17 cellular contexts compared by ENCODE assay signal in the genomic region with DNA sequence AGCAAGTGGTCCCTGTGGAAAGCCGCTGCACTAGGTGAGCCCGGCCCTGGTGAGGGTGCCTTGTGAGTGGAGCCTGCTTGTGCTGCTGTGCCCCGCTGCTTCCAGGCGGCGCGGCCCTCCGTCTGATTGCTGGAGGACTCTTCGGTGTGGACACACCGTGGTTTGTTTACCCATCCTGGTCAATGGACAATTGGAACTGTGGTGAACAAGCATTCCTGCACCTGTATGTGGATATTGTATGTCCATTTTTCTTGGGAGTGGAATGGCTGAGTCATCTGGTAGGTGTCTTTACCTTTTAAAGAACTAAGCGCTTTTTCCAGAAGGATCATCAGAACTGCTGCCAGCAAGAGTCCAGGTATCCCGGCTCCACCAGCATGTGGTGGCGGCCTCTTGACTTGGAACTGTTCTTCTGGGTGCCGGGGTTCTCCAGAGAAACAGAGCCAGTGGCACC. TPM values are rescaled to one million over a fixed set of nuclear protein-coding genes. Genes with fewer than 3 reads are reported as not detected.
DNase-seq lines count a peak whose midpoint lies in the region; ATAC-seq, FAIRE-seq and TF ChIP-seq lines count a peak whose summit lies in the region.
"Had no signal": no experiment of that assay in that cellular context is flagged by ENCODE, and none has a peak within 500 bp of the region (broad histone marks: within the 10 kb centered on the region; RNA-seq: fewer than 3 reads in every experiment).

No MANE protein-coding gene starts in this region.

- H3K79me1 ChIP-seq in H9 (ENCODE audit: insufficient read depth, low read depth, low read length, poor library complexity, severe bottlenecking) = peaks cover 7% of the 10 kb centered on the region

- H2BK15ac ChIP-seq in H9 (ENCODE audit: low read depth, low read length) = no peak overlapping the region

- H3K27ac Mint-ChIP-seq in CD4-positive, alpha-beta memory T cell = peak overlapping the region in 6 of 7 donors; percentile 72 to 96 (median 92)
- H3K27ac Mint-ChIP-seq in H9 = peak overlapping the region in 2 of 3 experiments; percentile 52 to 77; a peak in 2 of 7 replicates
- H3K27ac Mint-ChIP-seq in activated CD8-positive, alpha-beta T cell treated with anti-CD3 and anti-CD28 coated beads for 36 hours = peak overlapping the region; percentile 80

- no peak overlapping the region for H3K56ac ChIP-seq in H9 (ENCODE audit: insufficient read length, low read depth, low read length)

- H4K8ac ChIP-seq in H9 (replicated peaks; ENCODE audit: insufficient read length, low read depth, low read length) = no peak overlapping the region

- DNase-seq in CD4-positive, alpha-beta memory T cell = no peak
- DNase-seq in H9 (no peak), kidney (peak; percentile 53), aorta (no peak), KG1 (lab: John Stamatoyannopoulos, UW) (no peak)
- no peak for DNase-seq in activated CD8-positive, alpha-beta T cell treated with anti-CD3 and anti-CD28 coated beads for 36 hours
- DNase-seq: amygdala, hypothalamus, left ventricle myocardium superior, NCI-H1092, NCI-H345, tibial artery had no signal

- H3K9ac ChIP-seq in H9 (ENCODE audit: extremely low read depth, insufficient read length, low read length) (no peak overlapping the region), kidney (ENCODE audit: low read length in 2 of 2) (no peak overlapping the region)

- peak overlapping the region in 2 of 8 donors; percentile 25 to 43 for H3K4me3 Mint-ChIP-seq in CD4-positive, alpha-beta memory T cell
- no peak overlapping the region for H3K4me3 Mint-ChIP-seq in H9
- no peak overlapping the region for H3K4me3 Mint-ChIP-seq in activated CD8-positive, alpha-beta T cell treated with anti-CD3 and anti-CD28 coated beads for 36 hours

- H2BK120ac ChIP-seq in H9 (ENCODE audit: low read depth, low read length, poor library complexity, severe bottlenecking) = no peak overlapping the region

- no peak overlapping the region for H4K5ac ChIP-seq in H9 (ENCODE audit: insufficient read length, low read depth, low read length)

- no peaks in the 10 kb centered on the region for H3K27me3 Mint-ChIP-seq in CD4-positive, alpha-beta memory T cell
- no peaks in the 10 kb centered on the region for H3K27me3 Mint-ChIP-seq in H9 (ENCODE audit: low read depth)
- H3K27me3 Mint-ChIP-seq in activated CD8-positive, alpha-beta T cell treated with anti-CD3 and anti-CD28 coated beads for 36 hours = no peaks in the 10 kb centered on the region
- H3K27me3 Mint-ChIP-seq: natural killer cell treated with Interleukin-12 subunit alpha and Interleukin-12 subunit beta and Interleukin-15 and Interleukin-18, amount 100 ng/mL, for 72 hours had no signal

- no peak for FAIRE-seq in kidney (lab: Jason Lieb, UNC)

- peaks cover 23% of the 10 kb centered on the region for H3K79me2 ChIP-seq in H9 (ENCODE audit: insufficient read depth, low read length)

- H3K4me1 Mint-ChIP-seq in CD4-positive, alpha-beta memory T cell = peaks cover 46 to 74% (median 55%) of the 10 kb centered on the region in 4 donors
- H3K4me1 Mint-ChIP-seq in H9 = peaks cover 16 to 18% of the 10 kb centered on the region in 2 experiments
- peaks cover 69% of the 10 kb centered on the region for H3K4me1 Mint-ChIP-seq in activated CD8-positive, alpha-beta T cell treated with anti-CD3 and anti-CD28 coated beads for 36 hours (ENCODE audit: low read depth)

- H3K14ac ChIP-seq in H9 (ENCODE audit: insufficient read depth, low read length) = no peak overlapping the region

- peaks cover 45% of the 10 kb centered on the region for H3K4me1 ChIP-seq in CD4-positive, alpha-beta memory T cell (ENCODE audit: insufficient read depth, low read length)
- H3K4me1 ChIP-seq in H9 (ENCODE audit: insufficient read depth, low read length) = peaks cover 3% of the 10 kb centered on the region; the same call in 1 of the 2 replicates
- H3K4me1 ChIP-seq in kidney (ENCODE audit: control insufficient read depth in 1 of 2, insufficient read depth in 1 of 2, low read depth in 1 of 2, low read length in 2 of 2) = peaks cover 17 to 19% of the 10 kb centered on the region in 2 donors
- no peaks in the 10 kb centered on the region for H3K4me1 ChIP-seq in aorta (ENCODE audit: control insufficient read depth in 1 of 2, insufficient read depth in 2 of 2, low read length in 2 of 2)

- H2BK5ac ChIP-seq in H9 (ENCODE audit: insufficient read length, low read length) = no peak overlapping the region

- POLR2A ChIA-PET in CD4-positive, alpha-beta memory T cell (lab: Charles Lee; ENCODE audit: partially characterized antibody) = interaction anchor here (2.3 kb wide), 1 partner anchor 41 kb away, joined by 12 read pairs; a partner anchor contains a TSS
- POLR2A ChIA-PET in activated CD8-positive, alpha-beta T cell treated with anti-CD3 and anti-CD28 coated beads for 36 hours (lab: Charles Lee) = no interaction called here

- no peak overlapping the region for H2BK20ac ChIP-seq in H9 (ENCODE audit: low read depth, low read length, poor library complexity, severe bottlenecking)

- WGBS in H9 (ENCODE audit: extremely low coverage, insufficient read length, low lambda C conversion rate) = no CpG with 5 or more reads among the region's 13 CpGs
- WGBS in aorta, 2 donors = 96% methylated on average over 13 of the region's 13 CpGs

- H3K36me3 Mint-ChIP-seq in CD4-positive, alpha-beta memory T cell = peaks cover 7 to 35% of the 10 kb centered on the region in 2 donors
- peaks cover 2 to 20% (median 12%) of the 10 kb centered on the region in 3 experiments; a peak in 6 of 7 replicates for H3K36me3 Mint-ChIP-seq in H9 (ENCODE audit: insufficient read depth in 1 of 3, low read depth in 3 of 3)
- H3K36me3 Mint-ChIP-seq in activated CD8-positive, alpha-beta T cell treated with anti-CD3 and anti-CD28 coated beads for 36 hours (ENCODE audit: low read depth) = peaks cover 24% of the 10 kb centered on the region

- H2BK12ac ChIP-seq in H9 (ENCODE audit: insufficient read length, low read depth, low read length) = no peak overlapping the region

- no peak overlapping the region for H2AFZ ChIP-seq in H9 (ENCODE audit: low read length)

- no peak overlapping the region for H3K27ac ChIP-seq in CD4-positive, alpha-beta memory T cell (ENCODE audit: low read depth, low read length)
- H3K27ac ChIP-seq in H9 (ENCODE audit: insufficient read length, low read depth, low read length) = no peak overlapping the region
- no peak overlapping the region for H3K27ac ChIP-seq in kidney (ENCODE audit: low read depth in 2 of 2, low read length in 2 of 2)
- no peak overlapping the region for H3K27ac ChIP-seq in aorta (ENCODE audit: low read depth in 1 of 2, low read length in 2 of 2)
- H3K27ac ChIP-seq: C4-2B, coronary artery, tibial artery had no signal

- H4K91ac ChIP-seq in H9 (ENCODE audit: insufficient read length, low read depth, low read length) = no peak overlapping the region

- H3K18ac ChIP-seq in H9 (ENCODE audit: insufficient read length, low read depth, low read length) = no peak overlapping the region

- CTCF ChIA-PET in CD4-positive, alpha-beta memory T cell (lab: Charles Lee; ENCODE audit: partially characterized antibody) = interaction anchor here (1.7 kb wide), 1 partner anchor 13 kb away, joined by 5 read pairs; no protein-coding TSS in a partner anchor
- CTCF ChIA-PET in activated CD8-positive, alpha-beta T cell treated with anti-CD3 and anti-CD28 coated beads for 36 hours (lab: Charles Lee) = no interaction called here

- H3T11ph ChIP-seq in H9 (ENCODE audit: low read length) = no peak overlapping the region

- peaks cover 5% of the 10 kb centered on the region for H3K23me2 ChIP-seq in H9 (ENCODE audit: insufficient read length, low read depth, low read length, poor library complexity, severe bottlenecking)

- no peak overlapping the region for H3K4ac ChIP-seq in H9 (ENCODE audit: low read depth, low read length)

- no peak overlapping the region for H3K23ac ChIP-seq in H9 (ENCODE audit: insufficient read length, low read depth, low read length)

- H3K9me3 ChIP-seq in CD4-positive, alpha-beta memory T cell (ENCODE audit: control insufficient read depth in 1 of 2, low read length in 2 of 2) = no peaks in the 10 kb centered on the region
- H3K9me3 ChIP-seq in H9 (ENCODE audit: control insufficient read depth, low read depth, low read length) (no peaks in the 10 kb centered on the region), kidney (ENCODE audit: control insufficient read depth in 1 of 2, low read length in 2 of 2) (no peaks in the 10 kb centered on the region), aorta (ENCODE audit: control insufficient read depth, low read length) (no peaks in the 10 kb centered on the region)
- H3K9me3 ChIP-seq: tibial artery had no signal

- H3K4me2 ChIP-seq in H9 (ENCODE audit: insufficient read depth, insufficient read length, low read length) = no peak overlapping the region

- H3K36me3 ChIP-seq in CD4-positive, alpha-beta memory T cell (ENCODE audit: insufficient read depth, low read length) = peaks cover 11% of the 10 kb centered on the region
- H3K36me3 ChIP-seq in kidney (ENCODE audit: control insufficient read depth in 1 of 2, insufficient read depth in 2 of 2, low read length in 2 of 2) (peaks cover 7 to 10% of the 10 kb centered on the region in 2 donors), aorta (ENCODE audit: control insufficient read depth in 1 of 2, insufficient read depth in 2 of 2, low read length in 1 of 2) (no peaks in the 10 kb centered on the region)

- H3K27me3 ChIP-seq in CD4-positive, alpha-beta memory T cell (ENCODE audit: insufficient read depth, low read length) = no peaks in the 10 kb centered on the region
- H3K27me3 ChIP-seq in H9 (ENCODE audit: insufficient read depth, low read length) (no peaks in the 10 kb centered on the region), aorta (ENCODE audit: control insufficient read depth in 1 of 2, insufficient read depth in 2 of 2, low read length in 1 of 2) (no peaks in the 10 kb centered on the region)
- H3K27me3 ChIP-seq: tibial artery had no signal

- H4K20me1 ChIP-seq in H9 (ENCODE audit: control insufficient read depth, insufficient read depth, insufficient read length) = no peaks in the 10 kb centered on the region

- no peak overlapping the region for H3K4me3 ChIP-seq in CD4-positive, alpha-beta memory T cell (ENCODE audit: low read length in 2 of 2)
- H3K4me3 ChIP-seq in kidney (ENCODE audit: low read length in 2 of 2) (no peak overlapping the region), aorta (ENCODE audit: low read length in 2 of 2) (no peak overlapping the region)
- H3K4me3 ChIP-seq: coronary artery, tibial artery had no signal

- ATAC-seq in activated CD8-positive, alpha-beta T cell treated with anti-CD3 and anti-CD28 coated beads for 36 hours = no peak
- ATAC-seq in HG02763 (IDR thresholded peaks at IDR 0.05; ENCODE audit: unreplicated experiment) (no peak), aorta (ENCODE audit: low FRiP score) (no peak), HG03045 (IDR thresholded peaks at IDR 0.05; ENCODE audit: unreplicated experiment) (no peak)
- ATAC-seq: left ventricle myocardium superior; natural killer cell treated with Interleukin-12 subunit alpha and Interleukin-12 subunit beta and Interleukin-15 and Interleukin-18, amount 100 ng/mL, for 72 hours had no signal

- intact Hi-C loops in CD4-positive, alpha-beta memory T cell (cut with micrococcal nuclease) = no loop called here
- intact Hi-C loops in activated CD8-positive, alpha-beta T cell treated with anti-CD3 and anti-CD28 coated beads for 36 hours (cut with micrococcal nuclease) = no loop called here
- intact Hi-C loops in kidney (cut with DNase I) = no loop called here
- intact Hi-C loops in aorta (cut with DNase I) = loop anchor here in 1 of 2 donors (5.0 kb wide), 1 partner anchor 42 kb away; a partner anchor contains a TSS

- no peak for TF ChIP-seq CTCF in H9 (conservative IDR thresholded peaks at IDR 0.05)
- TF ChIP-seq CTCF in activated CD8-positive, alpha-beta T cell treated with anti-CD3 and anti-CD28 coated beads for 36 hours (IDR thresholded peaks at IDR 0.05) = no peak
- TF ChIP-seq CTCF in kidney (IDR thresholded peaks at IDR 0.05; ENCODE audit: borderline replicate concordance, extremely low read depth, insufficient read depth) = no peak

- peaks cover 0 to 2% (median 0%) of the 10 kb centered on the region in 8 donors for H3K9me3 Mint-ChIP-seq in CD4-positive, alpha-beta memory T cell
- no peaks in the 10 kb centered on the region for H3K9me3 Mint-ChIP-seq in H9
- no peaks in the 10 kb centered on the region for H3K9me3 Mint-ChIP-seq in activated CD8-positive, alpha-beta T cell treated with anti-CD3 and anti-CD28 coated beads for 36 hours
- H3K9me3 Mint-ChIP-seq: natural killer cell treated with Interleukin-12 subunit alpha and Interleukin-12 subunit beta and Interleukin-15 and Interleukin-18, amount 100 ng/mL, for 72 hours had no signal

- no peak overlapping the region for H2AK5ac ChIP-seq in H9 (ENCODE audit: insufficient read length, low read length)

RNA-seq across cellular contexts. Expression of a gene that starts 15.6 kb away (rescaled TPM):
- total RNA-seq in CD4-positive, alpha-beta memory T cell = 100 to 1,000 TPM; 101 to 106 TPM
- 10 to 100 TPM; 54.1 to 70.9 TPM for polyA plus RNA-seq in CD4-positive, alpha-beta memory T cell
- total RNA-seq in H9 (2021) (85.6 and 89.5 TPM in 2 replicates), kidney (75.2 TPM), aorta (10 to 100 TPM; 49.8 to 61.3 TPM)
- total RNA-seq in activated CD8-positive, alpha-beta T cell treated with anti-CD3 and anti-CD28 coated beads for 36 hours = 10 to 100 TPM; 32.3 to 37.0 TPM
- polyA plus RNA-seq in kidney (ENCODE audit: insufficient read depth, low read depth, low replicate concordance) (65.0 TPM), aorta (10 to 100 TPM; 32.4 to 62.0 TPM)

RNA-seq across cellular contexts. Expression of a gene that starts 41.7 kb away (rescaled TPM):
- total RNA-seq in CD4-positive, alpha-beta memory T cell = 10 to 100 TPM; 44.4 to 44.6 TPM
- 1 to 10 TPM; 2.4 to 6.8 TPM for polyA plus RNA-seq in CD4-positive, alpha-beta memory T cell
- total RNA-seq in H9 (2021) = 15.9 and 18.3 TPM in 2 replicates
- 10 to 100 TPM; 18.6 to 20.2 TPM for total RNA-seq in activated CD8-positive, alpha-beta T cell treated with anti-CD3 and anti-CD28 coated beads for 36 hours
- total RNA-seq in kidney = 32.5 TPM
- 5.2 TPM for polyA plus RNA-seq in kidney (ENCODE audit: insufficient read depth, low read depth, low replicate concordance)
- 10 to 100 TPM; 19.9 to 33.5 TPM for total RNA-seq in aorta
- 10 to 100 TPM in 1 of 2 donors, 1 to 10 TPM in 1; 2.3 to 12.7 TPM for polyA plus RNA-seq in aorta

RNA-seq across cellular contexts. Expression of a gene that starts 56.4 kb away (rescaled TPM):
- 100 to 1,000 TPM; 186 to 195 TPM for total RNA-seq in CD4-positive, alpha-beta memory T cell
- 10 to 100 TPM; 39.3 to 79.0 TPM for polyA plus RNA-seq in CD4-positive, alpha-beta memory T cell
- total RNA-seq in H9 (2021) (128 and 136 TPM in 2 replicates), kidney (170 TPM), aorta (100 to 1,000 TPM; 111 to 145 TPM)
- total RNA-seq in activated CD8-positive, alpha-beta T cell treated with anti-CD3 and anti-CD28 coated beads for 36 hours = 100 to 1,000 TPM; 136 TPM
- polyA plus RNA-seq in kidney (ENCODE audit: insufficient read depth, low read depth, low replicate concordance) (96.1 TPM), aorta (10 to 100 TPM; 66.4 to 96.5 TPM)
